Comparison of ENCODE assay signal across 8 cellular contexts in genomic region chr10:58268454-58268945, GRCh38. TPM values are rescaled to one million over a fixed set of nuclear protein-coding genes. Genes with fewer than 3 reads are reported as not detected.
DNase-seq lines count a peak whose midpoint lies in the region; ATAC-seq lines count a peak whose summit lies in the region.

No MANE protein-coding gene starts in this region.

- peaks cover 10% of the 10 kb centered on the region for H3K4me1 Mint-ChIP-seq in activated T-helper 17 cell treated with anti-CD3 and anti-CD28 coated beads, Interleukin-2, amount 50 U/mL, for 72 hours

- ATAC-seq in HG03064 (IDR thresholded peaks at IDR 0.05; ENCODE audit: low read depth, unreplicated experiment), result peak; percentile 1
- ATAC-seq in activated T-helper 17 cell treated with anti-CD3 and anti-CD28 coated beads, Interleukin-2, amount 50 U/mL, for 72 hours (replicated peaks), result no peak

- H3K27ac ChIP-seq in iPS-20b (ENCODE audit: low read length), result no peak overlapping the region
- peak overlapping the region; percentile 77 for H3K27ac ChIP-seq in temporal lobe (ENCODE audit: low read depth, low read length)

- H3K36me3 Mint-ChIP-seq in activated T-helper 17 cell treated with anti-CD3 and anti-CD28 coated beads, Interleukin-2, amount 50 U/mL, for 72 hours (ENCODE audit: low read depth), result peaks cover 36% of the 10 kb centered on the region

- DNase-seq in NCI-H1694 treated with DMSO at 0.1 percent for 48 hours (lab: John Stamatoyannopoulos, UW) (peak; percentile 88), NCI-H1694 (lab: John Stamatoyannopoulos, UW) (no peak), inferior parietal cortex (ENCODE audit: extremely low spot score) (no peak), NCI-H524 (lab: John Stamatoyannopoulos, UW) (no peak)

- peaks cover 29% of the 10 kb centered on the region for H3K4me1 ChIP-seq in iPS-20b (ENCODE audit: insufficient read depth, low read length)

- H3K9me3 Mint-ChIP-seq in activated T-helper 17 cell treated with anti-CD3 and anti-CD28 coated beads, Interleukin-2, amount 50 U/mL, for 72 hours, result no peaks in the 10 kb centered on the region

- H3K27me3 ChIP-seq in iPS-20b (ENCODE audit: insufficient read depth, low read length), result peaks cover 16% of the 10 kb centered on the region

- peak overlapping the region; percentile 78 for H3K27ac Mint-ChIP-seq in activated T-helper 17 cell treated with anti-CD3 and anti-CD28 coated beads, Interleukin-2, amount 50 U/mL, for 72 hours

- H3K9ac ChIP-seq in iPS-20b (ENCODE audit: low read depth, low read length), result peak overlapping the region; percentile 52; the same call in 1 of the 2 replicates

- H3K36me3 ChIP-seq in iPS-20b (ENCODE audit: insufficient read depth, low read depth, low read length), result no peaks in the 10 kb centered on the region

- no peaks in the 10 kb centered on the region for H3K9me3 ChIP-seq in iPS-20b (ENCODE audit: insufficient read depth, low read depth, low read length)

- H3K4me3 ChIP-seq in iPS-20b (ENCODE audit: low read length), result peak overlapping the region; percentile 96

- H3K27me3 Mint-ChIP-seq in activated T-helper 17 cell treated with anti-CD3 and anti-CD28 coated beads, Interleukin-2, amount 50 U/mL, for 72 hours, result no peaks in the 10 kb centered on the region

- peak overlapping the region; percentile 96 for H3K4me3 Mint-ChIP-seq in activated T-helper 17 cell treated with anti-CD3 and anti-CD28 coated beads, Interleukin-2, amount 50 U/mL, for 72 hours

RNA-seq across cellular contexts. Expression of gene CISD1, which starts 0.5 kb away (rescaled TPM):
- 10 to 100 TPM; 39.9 to 74.0 TPM for total RNA-seq in activated T-helper 17 cell treated with anti-CD3 and anti-CD28 coated beads, Interleukin-2, amount 50 U/mL, for 72 hours
- 17.5 TPM for total RNA-seq in temporal lobe

RNA-seq across cellular contexts. Expression of gene IPMK, which starts 0.8 kb away (rescaled TPM):
- total RNA-seq in activated T-helper 17 cell treated with anti-CD3 and anti-CD28 coated beads, Interleukin-2, amount 50 U/mL, for 72 hours, result 10 to 100 TPM; 10.6 to 26.4 TPM
- total RNA-seq in temporal lobe, result 20.9 TPM
